ENCODE assay signal across 23 cellular contexts in the genomic region with DNA sequence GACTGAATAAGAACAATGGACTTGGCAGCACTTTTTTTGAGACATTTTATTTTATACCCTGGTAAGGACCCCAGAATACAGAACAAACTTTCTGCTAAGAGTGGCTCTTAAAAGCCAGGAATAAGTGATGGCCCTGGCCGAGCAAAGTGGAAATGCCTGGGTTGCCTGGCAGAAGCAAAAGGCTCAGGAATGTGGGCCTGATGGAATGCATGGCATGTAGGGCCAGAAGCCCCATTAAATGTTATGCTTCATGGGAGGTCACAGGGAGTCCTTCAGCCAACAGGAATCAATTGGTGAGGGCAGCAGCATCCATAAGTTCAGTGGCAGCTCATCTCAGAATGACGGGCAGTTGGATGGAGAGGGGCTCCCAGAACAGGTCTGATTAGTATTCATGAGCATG.
DNase-seq lines count a peak whose midpoint lies in the region; TF ChIP-seq lines count a peak whose summit lies in the region.
"Had no signal": no experiment of that assay in that cellular context is flagged by ENCODE, and none has a peak within 500 bp of the region (broad histone marks: within the 10 kb centered on the region; RNA-seq: fewer than 3 reads in every experiment).

No MANE protein-coding gene starts in this region.

- H3K9me3 ChIP-seq in mesenchymal stem cell (ENCODE audit: control insufficient read depth, low read length) (no peaks in the 10 kb centered on the region), esophagus squamous epithelium (no peaks in the 10 kb centered on the region)
- H3K9me3 ChIP-seq: heart left ventricle, tibial artery had no signal

- no peaks in the 10 kb centered on the region for H3K79me1 ChIP-seq in mesenchymal stem cell (replicated peaks; ENCODE audit: low read length, poor library complexity, severe bottlenecking)

- DNase-seq in ACHN (peak; percentile 68), HS-27A (ENCODE audit: low read depth) (peak; percentile 51), astrocyte of the hippocampus (ENCODE audit: low read depth, low spot score) (peak; percentile 79), mesenchymal stem cell (no peak), esophagus squamous epithelium (lab: John Stamatoyannopoulos, UW) (no peak), H4 (ENCODE audit: low spot score) (no peak)
- DNase-seq in activated CD4-positive, alpha-beta T cell treated with anti-CD3 and anti-CD28 coated beads, Interleukin-2, amount 50 U/mL, for 48 hours, result no peak
- no peak for DNase-seq in stimulated activated CD4-positive, alpha-beta T cell treated with anti-CD3 and anti-CD28 coated beads, Interleukin-15, amount 100 ng/mL, for 24 hours
- DNase-seq: activated CD4-positive, CD25-positive, alpha-beta regulatory T cell treated with anti-CD3 and anti-CD28 coated beads, Interleukin-2, amount 50 U/mL, for 72 hours; activated naive CD8-positive, alpha-beta T cell treated with anti-CD3 and anti-CD28 coated beads, Interleukin-2, amount 50 U/mL, for 24 hours; cerebellar nuclear complex; DMS79; effector CD8-positive, alpha-beta T cell; heart left ventricle; KBM-7; NCI-H1105 treated with DMSO at 0.1 percent for 48 hours; NCI-H2171; NCI-H82; PC-9; stimulated activated naive B cell treated with anti-CD40 and anti-IgM and Interleukin-4, amounts not matched to agents 10 μg/mL and 1 μg/mL and 100 μg/mL, for 72 hours; T-helper 9 cell; tibial artery had no signal

- no peak overlapping the region for H3K18ac ChIP-seq in mesenchymal stem cell (ENCODE audit: low read depth in 1 of 2, low read length in 2 of 2)

- H3K9ac ChIP-seq in mesenchymal stem cell (ENCODE audit: low read length), result no peak overlapping the region

- no peak for TF ChIP-seq POLR2A in esophagus squamous epithelium (IDR thresholded peaks at IDR 0.05)

- no peak overlapping the region for H3K4ac ChIP-seq in mesenchymal stem cell (ENCODE audit: low read depth in 1 of 2, low read length in 2 of 2)

- H3K27ac ChIP-seq in mesenchymal stem cell (ENCODE audit: low read length, poor library complexity, severe bottlenecking), result peak overlapping the region; percentile 34
- no peak overlapping the region for H3K27ac ChIP-seq in esophagus squamous epithelium
- H3K27ac ChIP-seq: heart left ventricle, HL-60, PC-9, tibial artery had no signal

- H2BK15ac ChIP-seq in mesenchymal stem cell (ENCODE audit: low read depth, poor library complexity, severe bottlenecking), result no peak overlapping the region

- H3K27me3 ChIP-seq in mesenchymal stem cell (ENCODE audit: control insufficient read depth in 1 of 2, insufficient read depth in 1 of 2, low read length in 2 of 2) (no peaks in the 10 kb centered on the region), esophagus squamous epithelium (no peaks in the 10 kb centered on the region)
- H3K27me3 ChIP-seq: heart left ventricle, tibial artery had no signal

- no peak overlapping the region for H3K4me2 ChIP-seq in mesenchymal stem cell (ENCODE audit: low read length, poor library complexity, severe bottlenecking)
- H3K4me2 ChIP-seq: PC-9 had no signal

- H3K4me3 ChIP-seq in mesenchymal stem cell (ENCODE audit: insufficient read depth in 1 of 2, low read depth in 1 of 2, low read length in 2 of 2), result no peak overlapping the region
- no peak overlapping the region for H3K4me3 ChIP-seq in esophagus squamous epithelium
- H3K4me3 ChIP-seq: heart left ventricle, PC-9, tibial artery had no signal

- TF ChIP-seq CTCF in esophagus squamous epithelium (IDR thresholded peaks at IDR 0.05), result no peak

- H3K36me3 ChIP-seq in mesenchymal stem cell (ENCODE audit: control insufficient read depth in 1 of 2, insufficient read depth in 2 of 2, low read depth in 1 of 2, low read length in 2 of 2) (no peaks in the 10 kb centered on the region), esophagus squamous epithelium (no peaks in the 10 kb centered on the region)
- H3K36me3 ChIP-seq: heart left ventricle, tibial artery had no signal

- H2BK12ac ChIP-seq in mesenchymal stem cell (ENCODE audit: low read length in 2 of 2), result no peak overlapping the region

- H3K23ac ChIP-seq in mesenchymal stem cell (ENCODE audit: low read length in 2 of 2), result no peak overlapping the region

- H2BK120ac ChIP-seq in mesenchymal stem cell (ENCODE audit: low read depth, low read length), result no peak overlapping the region

- 52% methylated on average over 2 of the region's 2 CpGs for WGBS in mesenchymal stem cell
- WGBS in esophagus squamous epithelium, 2 donors, result 59 to 80% methylated on average over 2 of the region's 2 CpGs

- H3K4me1 ChIP-seq in mesenchymal stem cell (ENCODE audit: control insufficient read depth, insufficient read depth, low read depth, low read length), result peaks cover 3% of the 10 kb centered on the region
- H3K4me1 ChIP-seq in esophagus squamous epithelium, result no peaks in the 10 kb centered on the region
- H3K4me1 ChIP-seq: heart left ventricle, tibial artery had no signal

- intact Hi-C loops in esophagus squamous epithelium (cut with DNase I), result no loop called here

- no peak overlapping the region for H4K91ac ChIP-seq in mesenchymal stem cell (ENCODE audit: low read length)

- no peak overlapping the region for H2BK5ac ChIP-seq in mesenchymal stem cell (ENCODE audit: low read depth, low read length, poor library complexity, severe bottlenecking)

- no peak overlapping the region for H3K14ac ChIP-seq in mesenchymal stem cell (ENCODE audit: low read length in 2 of 2)

- H2AFZ ChIP-seq in mesenchymal stem cell (ENCODE audit: low read depth, low read length), result no peak overlapping the region
- H2AFZ ChIP-seq: PC-9 had no signal

- H2AK5ac ChIP-seq in mesenchymal stem cell (ENCODE audit: low read length, severe bottlenecking), result no peak overlapping the region

- in situ Hi-C loops in ACHN (cut with HindIII; ENCODE audit: low pct_ligation_motif_present, low pct_unique_long_range_greater_than_20kb, low sequenced_read_pairs), result no loop called here

- H4K8ac ChIP-seq in mesenchymal stem cell (ENCODE audit: low read length), result no peak overlapping the region

Comparison
In these comparisons a context has a peak if more than half of its experiments do, and no peak if none do; other contexts are left out.
1. DNase-seq: peak in ACHN (single experiment), HS-27A (single experiment) and astrocyte of the hippocampus (single experiment); none in mesenchymal stem cell (single experiment), esophagus squamous epithelium (single experiment), activated CD4-positive, alpha-beta T cell treated with anti-CD3 and anti-CD28 coated beads, Interleukin-2, amount 50 U/mL, for 48 hours (0 of 2), stimulated activated CD4-positive, alpha-beta T cell treated with anti-CD3 and anti-CD28 coated beads, Interleukin-15, amount 100 ng/mL, for 24 hours (single experiment) and H4 (single experiment).